13 cellular contexts compared by ENCODE assay signal in genomic region chr18:74459877-74460276, GRCh38. TPM values are rescaled to one million over a fixed set of nuclear protein-coding genes. Genes with fewer than 3 reads are reported as not detected.
DNase-seq lines count a peak whose midpoint lies in the region; ATAC-seq and TF ChIP-seq lines count a peak whose summit lies in the region.
"Had no signal": no experiment of that assay in that cellular context is flagged by ENCODE, and none has a peak within 500 bp of the region (broad histone marks: within the 10 kb centered on the region; RNA-seq: fewer than 3 reads in every experiment).

No MANE protein-coding gene starts in this region.

- TF ChIP-seq CTCF in endothelial cell (IDR thresholded peaks at IDR 0.05; ENCODE audit: unreplicated experiment) (peak; percentile 57), neural progenitor cell (IDR thresholded peaks at IDR 0.05) (peak; percentile 57)

- H3K4me1 Mint-ChIP-seq in endothelial cell (ENCODE audit: unreplicated experiment) (peaks cover 3% of the 10 kb centered on the region), neural progenitor cell (peaks cover 8% of the 10 kb centered on the region)
- peaks cover 29% of the 10 kb centered on the region for H3K4me1 Mint-ChIP-seq in stimulated activated naive CD8-positive, alpha-beta T cell treated with anti-CD3 and anti-CD28 coated beads, Interleukin-15, amount 100 ng/mL, for 72 hours

- H3K4me2 ChIP-seq in neural progenitor cell: no peak overlapping the region

- no peaks in the 10 kb centered on the region for H3K9me3 ChIP-seq in neural progenitor cell (ENCODE audit: low read depth)

- no peak overlapping the region for H3K4me3 Mint-ChIP-seq in endothelial cell (ENCODE audit: unreplicated experiment)
- H3K4me3 Mint-ChIP-seq in neural progenitor cell: no peak overlapping the region
- no peak overlapping the region for H3K4me3 Mint-ChIP-seq in stimulated activated naive CD8-positive, alpha-beta T cell treated with anti-CD3 and anti-CD28 coated beads, Interleukin-15, amount 100 ng/mL, for 72 hours

- H3K27ac ChIP-seq in neural progenitor cell: no peak overlapping the region

- H3K27ac Mint-ChIP-seq in endothelial cell (ENCODE audit: unreplicated experiment) (no peak overlapping the region), neural progenitor cell (no peak overlapping the region)
- H3K27ac Mint-ChIP-seq in stimulated activated naive CD8-positive, alpha-beta T cell treated with anti-CD3 and anti-CD28 coated beads, Interleukin-15, amount 100 ng/mL, for 72 hours: no peak overlapping the region

- H3K36me3 ChIP-seq in neural progenitor cell: no peaks in the 10 kb centered on the region

- H3K9me3 Mint-ChIP-seq in endothelial cell (ENCODE audit: unreplicated experiment): no peaks in the 10 kb centered on the region
- no peaks in the 10 kb centered on the region for H3K9me3 Mint-ChIP-seq in neural progenitor cell
- no peaks in the 10 kb centered on the region for H3K9me3 Mint-ChIP-seq in stimulated activated naive CD8-positive, alpha-beta T cell treated with anti-CD3 and anti-CD28 coated beads, Interleukin-15, amount 100 ng/mL, for 72 hours

- no peak for ATAC-seq in GM18498 (IDR thresholded peaks at IDR 0.05; ENCODE audit: unreplicated experiment)
- no peak for ATAC-seq in stimulated activated naive CD8-positive, alpha-beta T cell treated with anti-CD3 and anti-CD28 coated beads, Interleukin-15, amount 100 ng/mL, for 72 hours
- ATAC-seq in GM19463 (IDR thresholded peaks at IDR 0.05; ENCODE audit: unreplicated experiment): no peak

- peak overlapping the region; percentile 40 for H2AFZ ChIP-seq in neural progenitor cell (replicated peaks)

- no peak overlapping the region for H3K9ac ChIP-seq in neural progenitor cell

- peaks cover 32% of the 10 kb centered on the region for H3K4me1 ChIP-seq in neural progenitor cell

- DNase-seq in Ammon's horn (ENCODE audit: low spot score): peak; percentile 48
- DNase-seq in NCI-H69 (lab: John Stamatoyannopoulos, UW): peak; percentile 24
- DNase-seq in endothelial cell (ENCODE audit: low spot score): peak; percentile 35
- DNase-seq in neural progenitor cell (ENCODE audit: low spot score): peak; percentile 70
- no peak for DNase-seq in stimulated activated naive CD8-positive, alpha-beta T cell treated with anti-CD3 and anti-CD28 coated beads, Interleukin-15, amount 100 ng/mL, for 72 hours
- DNase-seq in SKM-1 treated with dmso at 0.1 percent for 144 hours (lab: John Stamatoyannopoulos, UW; ENCODE audit: unreplicated experiment): no peak
- DNase-seq: activated CD4-positive, alpha-beta T cell treated with anti-CD3 and anti-CD28 coated beads for 1 hour; activated effector memory CD4-positive, alpha-beta T cell treated with anti-CD3 and anti-CD28 coated beads, Interleukin-2, amount 50 U/mL, for 16 hours; IMR-90; NCI-H2107; SHP77 treated with DMSO at 0.1 percent for 48 hours had no signal

- H3K27me3 Mint-ChIP-seq in endothelial cell (ENCODE audit: unreplicated experiment) (peaks cover 9% of the 10 kb centered on the region), neural progenitor cell (ENCODE audit: insufficient read depth, low read depth) (peaks cover 28% of the 10 kb centered on the region)
- peaks cover 37% of the 10 kb centered on the region for H3K27me3 Mint-ChIP-seq in stimulated activated naive CD8-positive, alpha-beta T cell treated with anti-CD3 and anti-CD28 coated beads, Interleukin-15, amount 100 ng/mL, for 72 hours

- no peaks in the 10 kb centered on the region for H3K36me3 Mint-ChIP-seq in endothelial cell (ENCODE audit: low read depth, unreplicated experiment)
- no peaks in the 10 kb centered on the region for H3K36me3 Mint-ChIP-seq in neural progenitor cell

- no peaks in the 10 kb centered on the region for H4K20me1 ChIP-seq in neural progenitor cell (ENCODE audit: low read depth)

- H3K27me3 ChIP-seq in neural progenitor cell: peaks cover 50% of the 10 kb centered on the region

- peaks cover 24% of the 10 kb centered on the region for H3F3A ChIP-seq in neural progenitor cell (ENCODE audit: low read depth)

- peaks cover 3% of the 10 kb centered on the region for H3K79me2 ChIP-seq in neural progenitor cell (ENCODE audit: low read depth)

- H3K4me3 ChIP-seq in neural progenitor cell: no peak overlapping the region

RNA-seq across cellular contexts. Expression of gene DIPK1C, which starts 2.8 kb away (rescaled TPM):
- 0.21 TPM for total RNA-seq in endothelial cell (ENCODE audit: unreplicated experiment)
- 12.9 and 13.7 TPM in 2 replicates for total RNA-seq in neural progenitor cell (ENCODE audit: low replicate concordance)
- total RNA-seq: IMR-90 had no signal

RNA-seq across cellular contexts. Expression of gene CNDP2, which starts 36.3 kb away (rescaled TPM):
- 113 TPM for total RNA-seq in endothelial cell (ENCODE audit: unreplicated experiment)
- 56.1 and 69.7 TPM in 2 replicates for total RNA-seq in neural progenitor cell (ENCODE audit: low replicate concordance)

Comparison
In these comparisons a context has a peak if more than half of its experiments do, and no peak if none do; other contexts are left out.
1. DNase-seq: peak in Ammon's horn (single experiment), NCI-H69 (single experiment), endothelial cell (single experiment) and neural progenitor cell (single experiment); none in stimulated activated naive CD8-positive, alpha-beta T cell treated with anti-CD3 and anti-CD28 coated beads, Interleukin-15, amount 100 ng/mL, for 72 hours (0 of 2) and SKM-1 treated with dmso at 0.1 percent for 144 hours (single experiment).
2. RNA of gene DIPK1C, which starts 2.8 kb away (total RNA-seq): 12.9 to 13.7 TPM in neural progenitor cell; 0.21 TPM in endothelial cell (single experiment); every median in the first group is over 10 times any median in the second.